25 cellular contexts compared by ENCODE assay signal in the genomic region with DNA sequence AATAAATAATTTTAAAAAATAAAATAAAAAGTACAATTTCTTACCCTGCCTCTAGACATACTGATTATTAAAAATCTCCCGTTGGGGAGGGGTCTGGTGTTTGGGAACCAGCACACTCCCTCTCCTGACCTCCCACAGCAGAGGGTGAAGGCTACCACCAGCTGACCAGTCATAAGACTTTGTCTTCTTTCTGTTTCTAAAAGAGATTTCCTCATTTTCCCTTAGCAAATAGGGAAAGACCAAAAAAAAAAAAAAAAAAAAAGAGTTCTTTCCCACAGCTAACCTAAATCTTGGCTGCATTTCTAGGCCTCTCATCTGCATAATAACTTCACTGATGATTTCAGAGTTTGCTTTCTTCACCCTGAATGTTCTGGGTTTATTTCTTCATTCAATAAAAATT. TPM values are rescaled to one million over a fixed set of nuclear protein-coding genes. Genes with fewer than 3 reads are reported as not detected.
DNase-seq lines count a peak whose midpoint lies in the region; ATAC-seq, FAIRE-seq and TF ChIP-seq lines count a peak whose summit lies in the region.
"Had no signal": no experiment of that assay in that cellular context is flagged by ENCODE, and none has a peak within 500 bp of the region (broad histone marks: within the 10 kb centered on the region; RNA-seq: fewer than 3 reads in every experiment).

No MANE protein-coding gene starts in this region.

- H4K20me1 ChIP-seq in astrocyte (ENCODE audit: insufficient read depth, low read length): no peaks in the 10 kb centered on the region

- H3K36me3 Mint-ChIP-seq in astrocyte (ENCODE audit: low read depth, unreplicated experiment): no peaks in the 10 kb centered on the region
- no peaks in the 10 kb centered on the region for H3K36me3 Mint-ChIP-seq in mesothelial cell of epicardium
- H3K36me3 Mint-ChIP-seq: CD4-positive, alpha-beta memory T cell; naive thymus-derived CD8-positive, alpha-beta T cell had no signal

- intact Hi-C loops in psoas muscle (cut with DNase I): no loop called here

- H3K4me1 ChIP-seq in astrocyte (ENCODE audit: insufficient read depth, low read length) (peaks cover 34% of the 10 kb centered on the region), psoas muscle (peaks cover 8% of the 10 kb centered on the region)
- H3K4me1 ChIP-seq: uterus had no signal

- TF ChIP-seq CTCF in AG10803 (conservative IDR thresholded peaks at IDR 0.05; ENCODE audit: low read length): no peak
- no peak for TF ChIP-seq CTCF in astrocyte (IDR thresholded peaks at IDR 0.05; ENCODE audit: insufficient read depth, low read depth, low read length)
- TF ChIP-seq CTCF in mesothelial cell of epicardium (IDR thresholded peaks at IDR 0.05; ENCODE audit: unreplicated experiment): no peak
- TF ChIP-seq CTCF in psoas muscle (IDR thresholded peaks at IDR 0.05): no peak

- H3K4me1 Mint-ChIP-seq in astrocyte (ENCODE audit: low read depth, unreplicated experiment): peaks cover 34% of the 10 kb centered on the region
- H3K4me1 Mint-ChIP-seq in mesothelial cell of epicardium: peaks cover 37% of the 10 kb centered on the region

- DNase-seq in AG10803 (ENCODE audit: low read depth) (peak; percentile 34), MV-4-11 (lab: John Stamatoyannopoulos, UW) (peak; percentile 50), astrocyte (ENCODE audit: low read depth) (peak; percentile 22), mesothelial cell of epicardium (ENCODE audit: low spot score in 2 of 2, unreplicated experiment in 2 of 2) (no peak), psoas muscle (no peak), H7 (no peak)
- no peak for DNase-seq in stimulated activated CD4-positive, alpha-beta T cell treated with anti-CD3 and anti-CD28 coated beads, Interleukin-2, amount 100 ng/mL, for 48 hours
- DNase-seq: activated CD4-positive, alpha-beta T cell treated with anti-CD3 and anti-CD28 coated beads, Interleukin-2, amount 50 U/mL, for 4 hours; activated naive CD4-positive, alpha-beta T cell treated with Interleukin-2 at 50 U/mL for 16 hours; activated T-cell treated with anti-CD3 and anti-CD28 coated beads for 4 hours; CD4-positive, alpha-beta memory T cell; DMS53; KG1; naive thymus-derived CD8-positive, alpha-beta T cell; NCI-H1092; NCI-H2029; NCI-H446 treated with DMSO at 0.1 percent for 48 hours; small intestine; T-helper 1 cell; uterus had no signal

- no peak overlapping the region for H2AFZ ChIP-seq in astrocyte (ENCODE audit: low read depth, low read length)
- H2AFZ ChIP-seq: hepatocyte had no signal

- no peak overlapping the region for H3K4me3 Mint-ChIP-seq in astrocyte (ENCODE audit: unreplicated experiment)
- H3K4me3 Mint-ChIP-seq in mesothelial cell of epicardium: no peak overlapping the region
- H3K4me3 Mint-ChIP-seq: CD4-positive, alpha-beta memory T cell; naive thymus-derived CD8-positive, alpha-beta T cell had no signal

- H3K27me3 Mint-ChIP-seq in astrocyte (ENCODE audit: low read depth, unreplicated experiment) (no peaks in the 10 kb centered on the region), mesothelial cell of epicardium (ENCODE audit: low read depth) (no peaks in the 10 kb centered on the region)

- H3K27me3 ChIP-seq in astrocyte (ENCODE audit: insufficient read depth, low read length) (no peaks in the 10 kb centered on the region), psoas muscle (ENCODE audit: insufficient read depth in 3 of 3, low read length in 2 of 3) (peaks cover 0 to 11% (median 5%) of the 10 kb centered on the region in 3 donors), H7 (ENCODE audit: control insufficient read depth, insufficient read depth, low read length) (no peaks in the 10 kb centered on the region)
- H3K27me3 ChIP-seq: hepatocyte, uterus had no signal

- no peaks in the 10 kb centered on the region for H3K36me3 ChIP-seq in astrocyte (ENCODE audit: insufficient read depth, low read length)
- no peaks in the 10 kb centered on the region for H3K36me3 ChIP-seq in psoas muscle (ENCODE audit: insufficient read depth in 1 of 2, low read depth in 1 of 2)
- H3K36me3 ChIP-seq in H7 (replicated peaks; ENCODE audit: control insufficient read depth, insufficient read depth, low read length): no peaks in the 10 kb centered on the region
- H3K36me3 ChIP-seq: uterus had no signal

- 80 to 94% (median 80%) methylated on average over 1 of the region's 1 CpG for WGBS in psoas muscle, 3 donors

- H3K9ac ChIP-seq in astrocyte (ENCODE audit: low read length): no peak overlapping the region

- no peak overlapping the region for H3K4me3 ChIP-seq in AG10803 (ENCODE audit: low read length)
- no peak overlapping the region for H3K4me3 ChIP-seq in astrocyte (ENCODE audit: insufficient read depth, low read depth, low read length)
- H3K4me3 ChIP-seq in psoas muscle: no peak overlapping the region
- no peak overlapping the region for H3K4me3 ChIP-seq in H7 (ENCODE audit: insufficient read depth, low read depth, low read length)
- H3K4me3 ChIP-seq: hepatocyte, uterus had no signal

- no peaks in the 10 kb centered on the region for H3K79me2 ChIP-seq in astrocyte (ENCODE audit: insufficient read depth, low read length)
- H3K79me2 ChIP-seq: hepatocyte had no signal

- no peak for FAIRE-seq in astrocyte (lab: Jason Lieb, UNC)
- FAIRE-seq: islet of Langerhans, small intestine had no signal

- H3K27ac ChIP-seq in astrocyte (ENCODE audit: low read depth, low read length) (peak overlapping the region; percentile 95), psoas muscle (no peak overlapping the region)
- H3K27ac ChIP-seq: uterus had no signal

- H3K9me3 Mint-ChIP-seq in astrocyte (ENCODE audit: unreplicated experiment) (no peaks in the 10 kb centered on the region), mesothelial cell of epicardium (no peaks in the 10 kb centered on the region)
- H3K9me3 Mint-ChIP-seq: CD4-positive, alpha-beta memory T cell; naive thymus-derived CD8-positive, alpha-beta T cell had no signal

- ATAC-seq in psoas muscle: no peak
- no peak for ATAC-seq in HG02759 (IDR thresholded peaks at IDR 0.05; ENCODE audit: unreplicated experiment)
- ATAC-seq: naive thymus-derived CD8-positive, alpha-beta T cell had no signal

- no peaks in the 10 kb centered on the region for H3K9me3 ChIP-seq in astrocyte (ENCODE audit: insufficient read depth, low read depth, low read length)
- H3K9me3 ChIP-seq in psoas muscle: no peaks in the 10 kb centered on the region
- H3K9me3 ChIP-seq: uterus had no signal

- H3K4me2 ChIP-seq in astrocyte (ENCODE audit: low read length): no peak overlapping the region
- H3K4me2 ChIP-seq: hepatocyte had no signal

- H3K27ac Mint-ChIP-seq in astrocyte (ENCODE audit: unreplicated experiment) (no peak overlapping the region), mesothelial cell of epicardium (peak overlapping the region; percentile 66)
- H3K27ac Mint-ChIP-seq: CD4-positive, alpha-beta memory T cell; naive thymus-derived CD8-positive, alpha-beta T cell had no signal

RNA-seq across cellular contexts. Expression of a gene that starts 30.3 kb away (rescaled TPM):
- 59.1 and 62.8 TPM in 2 replicates for total RNA-seq in astrocyte
- 231 to 251 TPM (median 236 TPM) in 3 replicates for total RNA-seq in mesothelial cell of epicardium
- 10 to 100 TPM; 21.0 to 44.1 (median 34.5) TPM for total RNA-seq in psoas muscle
- 10 to 100 TPM; 25.4 to 29.9 (median 25.6) TPM for polyA plus RNA-seq in psoas muscle
- 63.9 and 79.1 TPM in 2 replicates for total RNA-seq in H7 (2014; rRNA removed; shearing (Covaris generic))

RNA-seq across cellular contexts. Expression of a gene that starts 36.4 kb away (rescaled TPM):
- 25.1 and 38.3 TPM in 2 replicates for total RNA-seq in astrocyte
- total RNA-seq in mesothelial cell of epicardium: 28.2 to 31.8 TPM (median 30.7 TPM) in 3 replicates
- 100 to 1,000 TPM in 1 of 4 donors, 10 to 100 TPM in 3; 56.4 to 130 (median 66.4) TPM for total RNA-seq in psoas muscle
- 10 to 100 TPM; 16.8 to 46.0 (median 35.5) TPM for polyA plus RNA-seq in psoas muscle
- not detected in 2 replicates for total RNA-seq in H7 (2014; rRNA removed; shearing (Covaris generic))

RNA-seq across cellular contexts. Expression of a gene that starts 43.5 kb away (rescaled TPM):
- total RNA-seq in astrocyte (not detected in 2 replicates), mesothelial cell of epicardium (3.4 to 3.6 TPM (median 3.4 TPM) in 3 replicates), psoas muscle (not detected)
- polyA plus RNA-seq in psoas muscle: under 1 TPM in 2 of 3 donors, not detected in 1; 0.04 to 0.17 TPM
- 0.10 TPM in 1 of 2 replicates, not detected in the other for total RNA-seq in H7 (2014; rRNA removed; shearing (Covaris generic))
- total RNA-seq: CD4-positive, alpha-beta memory T cell; lung microvascular endothelial cell; naive thymus-derived CD8-positive, alpha-beta T cell; posterior vena cava had no signal

RNA-seq across cellular contexts. Expression of a gene that starts 47.0 kb away (rescaled TPM):
- total RNA-seq in astrocyte (344 and 348 TPM in 2 replicates), mesothelial cell of epicardium (134 to 137 TPM (median 136 TPM) in 3 replicates), psoas muscle (1,000 to 10,000 TPM in 3 of 4 donors, 100 to 1,000 TPM in 1; 990 to 1,423 (median 1,174) TPM)
- polyA plus RNA-seq in psoas muscle: 1,000 to 10,000 TPM in 1 of 3 donors, 100 to 1,000 TPM in 2; 308 to 1,601 (median 620) TPM
- 89.5 and 114 TPM in 2 replicates for total RNA-seq in H7 (2014; rRNA removed; shearing (Covaris generic))

RNA-seq across cellular contexts. Expression of a gene that starts 59.8 kb away (rescaled TPM):
- total RNA-seq in astrocyte (12.0 and 14.1 TPM in 2 replicates), mesothelial cell of epicardium (7.4 to 10.4 TPM (median 8.3 TPM) in 3 replicates), psoas muscle (10 to 100 TPM; 28.2 to 42.3 (median 33.8) TPM)
- polyA plus RNA-seq in psoas muscle: 10 to 100 TPM; 12.0 to 30.0 (median 12.8) TPM
- total RNA-seq in H7 (2014; rRNA removed; shearing (Covaris generic)): 8.9 and 12.9 TPM in 2 replicates

Comparison
In these comparisons a context has a peak if more than half of its experiments do, and no peak if none do; other contexts are left out.
1. DNase-seq: peak in AG10803 (single experiment), MV-4-11 (single experiment) and astrocyte (single experiment); none in mesothelial cell of epicardium (0 of 2), stimulated activated CD4-positive, alpha-beta T cell treated with anti-CD3 and anti-CD28 coated beads, Interleukin-2, amount 100 ng/mL, for 48 hours (0 of 2), psoas muscle (0 of 2) and H7 (single experiment).
2. RNA of a gene that starts 36.4 kb away (total RNA-seq): 56.4 to 130 TPM in psoas muscle, 28.2 to 31.8 TPM in mesothelial cell of epicardium and 25.1 to 38.3 TPM in astrocyte; not detected in H7; every median in the first group is over 10 times any median in the second.